Comparison of ENCODE assay signal across 22 cellular contexts in genomic region chrX:18937173-18937572, GRCh38. TPM values are rescaled to one million over a fixed set of nuclear protein-coding genes. Genes with fewer than 3 reads are reported as not detected.
A peak's percentile ranks its signal among the peaks of the same experiment; 100 is the strongest.
DNase-seq lines count a peak whose midpoint lies in the region; ATAC-seq, FAIRE-seq and TF ChIP-seq lines count a peak whose summit lies in the region.
"Had no signal": no experiment of that assay in that cellular context is flagged by ENCODE, and none has a peak within 500 bp of the region (broad histone marks: within the 10 kb centered on the region; RNA-seq: fewer than 3 reads in every experiment).

No MANE protein-coding gene starts in this region.

- H3K27ac Mint-ChIP-seq in GM23338 (peak overlapping the region; percentile 77), neural progenitor cell (peak overlapping the region; percentile 65)
- H3K27ac Mint-ChIP-seq: B cell; CD4-positive, CD25-positive, alpha-beta regulatory T cell; CD8-positive, alpha-beta T cell had no signal

- H2AFZ ChIP-seq in GM23338, result no peak overlapping the region
- no peak overlapping the region for H2AFZ ChIP-seq in neural progenitor cell (replicated peaks)

- no peak for TF ChIP-seq EP300 in A549 (IDR thresholded peaks at IDR 0.05)

- H3K4me2 ChIP-seq in A549, result no peak overlapping the region
- no peak overlapping the region for H3K4me2 ChIP-seq in GM23338
- no peak overlapping the region for H3K4me2 ChIP-seq in neural progenitor cell
- H3K4me2 ChIP-seq: BLaER1 had no signal

- no peaks in the 10 kb centered on the region for H3K9me2 ChIP-seq in GM23338 (ENCODE audit: insufficient read depth)

- no peak overlapping the region for H3K4me3 ChIP-seq in A549
- H3K4me3 ChIP-seq in GM23338, result no peak overlapping the region
- H3K4me3 ChIP-seq in neural progenitor cell, result no peak overlapping the region
- no peak overlapping the region for H3K4me3 ChIP-seq in MG63
- H3K4me3 ChIP-seq: BLaER1, GM12878 had no signal

- H4K20me1 ChIP-seq in GM23338 (replicated peaks; ENCODE audit: insufficient read depth) (no peaks in the 10 kb centered on the region), neural progenitor cell (ENCODE audit: low read depth) (no peaks in the 10 kb centered on the region)

- H3K9me3 ChIP-seq in A549, result no peaks in the 10 kb centered on the region
- no peaks in the 10 kb centered on the region for H3K9me3 ChIP-seq in neural progenitor cell (ENCODE audit: low read depth)
- H3K9me3 ChIP-seq in MG63, result no peaks in the 10 kb centered on the region
- H3K9me3 ChIP-seq: BLaER1, Caco-2 had no signal

- H3K27me3 Mint-ChIP-seq in GM23338 (ENCODE audit: insufficient read depth, low read depth, poor library complexity) (peaks cover 4% of the 10 kb centered on the region), neural progenitor cell (ENCODE audit: insufficient read depth, low read depth) (peaks cover 2% of the 10 kb centered on the region)
- H3K27me3 Mint-ChIP-seq: B cell; CD4-positive, CD25-positive, alpha-beta regulatory T cell had no signal

- WGBS in A549 (ENCODE audit: missing lambda C conversion rate), result 92% methylated on average over 4 of the region's 5 CpGs

- TF ChIP-seq RAD21 in A549 (conservative IDR thresholded peaks at IDR 0.05 in 1 of 2, IDR thresholded peaks at IDR 0.05 in 1 of 2), result no peak

- DNase-seq in A549 (ENCODE audit: low read depth in 1 of 2, low spot score in 1 of 2), result no peak
- no peak for DNase-seq in GM23338 (ENCODE audit: low spot score)
- no peak for DNase-seq in neural progenitor cell (ENCODE audit: low spot score)
- no peak for DNase-seq in DMS 273 treated with DMSO at 0.1 percent for 48 hours (lab: John Stamatoyannopoulos, UW)
- DNase-seq in UCSD-AML1 (lab: John Stamatoyannopoulos, UW; ENCODE audit: unreplicated experiment), result no peak
- DNase-seq in MG63, result no peak
- DNase-seq: Caco-2; CD4-positive, CD25-positive, alpha-beta regulatory T cell; CD8-positive, alpha-beta T cell; DMS79; EL; GDM1; GOT3; HCEC 1CT had no signal

- peak; percentile 89 for FAIRE-seq in A549 (lab: Jason Lieb, UNC)
- FAIRE-seq: GM12878, GM19239, H54 had no signal

- H3F3A ChIP-seq in GM23338 (replicated peaks; ENCODE audit: low read depth) (no peaks in the 10 kb centered on the region), neural progenitor cell (ENCODE audit: low read depth) (no peaks in the 10 kb centered on the region)

- H3K4me1 Mint-ChIP-seq in GM23338 (peaks cover 12% of the 10 kb centered on the region; the same call in 2 of the 3 replicates), neural progenitor cell (peaks cover 15% of the 10 kb centered on the region)
- H3K4me1 Mint-ChIP-seq: B cell; CD4-positive, CD25-positive, alpha-beta regulatory T cell had no signal

- H3K9me3 Mint-ChIP-seq in GM23338, result no peaks in the 10 kb centered on the region
- peaks cover 2% of the 10 kb centered on the region for H3K9me3 Mint-ChIP-seq in neural progenitor cell
- H3K9me3 Mint-ChIP-seq: CD4-positive, CD25-positive, alpha-beta regulatory T cell; CD8-positive, alpha-beta T cell had no signal

- H3K4me3 Mint-ChIP-seq in GM23338, result no peak overlapping the region
- H3K4me3 Mint-ChIP-seq in neural progenitor cell, result no peak overlapping the region
- H3K4me3 Mint-ChIP-seq: B cell; CD4-positive, CD25-positive, alpha-beta regulatory T cell; CD8-positive, alpha-beta T cell had no signal

- CTCF ChIA-PET in A549 (lab: Yijun Ruan, JAX), result interaction anchor here (0.5 to 3.1 kb wide), 5 partner anchors 10 to 527 kb away, joined by 3 to 13 read pairs (median 4); no protein-coding TSS in a partner anchor

- H3K27ac ChIP-seq in A549, result no peak overlapping the region
- H3K27ac ChIP-seq in GM23338 (ENCODE audit: low read depth), result no peak overlapping the region
- H3K27ac ChIP-seq in VCaP, result peak overlapping the region; percentile 85; the same call in 1 of the 2 replicates
- H3K27ac ChIP-seq in neural progenitor cell, result no peak overlapping the region
- H3K27ac ChIP-seq: BLaER1, C4-2B had no signal

- ATAC-seq in A549 (no peak), GM23338 (no peak), HG02981 (IDR thresholded peaks at IDR 0.05; ENCODE audit: unreplicated experiment) (no peak)
- ATAC-seq: CD8-positive, alpha-beta T cell; GM12878 had no signal

- H3K4me1 ChIP-seq in A549 (no peaks in the 10 kb centered on the region), GM23338 (ENCODE audit: insufficient read depth) (peaks cover 4% of the 10 kb centered on the region; the same call in 1 of the 2 replicates), neural progenitor cell (peaks cover 6% of the 10 kb centered on the region)
- H3K4me1 ChIP-seq: Caco-2 had no signal

- H3K9ac ChIP-seq in neural progenitor cell, result no peak overlapping the region
- H3K9ac ChIP-seq: BLaER1 had no signal

- TF ChIP-seq CTCF in A549 (IDR thresholded peaks at IDR 0.05) (no peak), GM23338 (conservative IDR thresholded peaks at IDR 0.05; ENCODE audit: low read depth in 2 of 2) (no peak), VCaP (conservative IDR thresholded peaks at IDR 0.05) (no peak), neural progenitor cell (IDR thresholded peaks at IDR 0.05) (no peak)

- H3K36me3 ChIP-seq in GM23338 (ENCODE audit: insufficient read depth), result no peaks in the 10 kb centered on the region
- no peaks in the 10 kb centered on the region for H3K36me3 ChIP-seq in neural progenitor cell
- H3K36me3 ChIP-seq in MG63, result peaks cover 12% of the 10 kb centered on the region

- H3K36me3 Mint-ChIP-seq in GM23338 (ENCODE audit: low read depth) (peaks cover 22% of the 10 kb centered on the region; the same call in 2 of the 3 replicates), neural progenitor cell (peaks cover 9% of the 10 kb centered on the region)

- POLR2A ChIA-PET in A549 (lab: Yijun Ruan, JAX), result no interaction called here

- no peak for TF ChIP-seq POLR2A in A549 (IDR thresholded peaks at IDR 0.05; ENCODE audit: low read length)

- H3K27me3 ChIP-seq in GM23338 (ENCODE audit: insufficient read depth) (no peaks in the 10 kb centered on the region), neural progenitor cell (no peaks in the 10 kb centered on the region), MG63 (no peaks in the 10 kb centered on the region)

- H3K79me2 ChIP-seq in GM23338 (replicated peaks; ENCODE audit: insufficient read depth) (no peaks in the 10 kb centered on the region), neural progenitor cell (ENCODE audit: low read depth) (no peaks in the 10 kb centered on the region)

TF ChIP-seq in A549, 52 proteins besides CTCF, POLR2A, EP300 and RAD21 (continues in another document):
- TF ChIP-seq BCL3 (IDR thresholded peaks at IDR 0.05) (no peak), ZNF302 (CRISPR knock-in tag; IDR thresholded peaks at IDR 0.05) (no peak), HDAC2 (IDR thresholded peaks at IDR 0.05) (no peak), FOXS1 (CRISPR knock-in tag; IDR thresholded peaks at IDR 0.05) (no peak), CEBPB (IDR thresholded peaks at IDR 0.05) (no peak), NFE2L2 (conservative IDR thresholded peaks at IDR 0.05; ENCODE audit: low read length) (no peak), MYC (IDR thresholded peaks at IDR 0.05; ENCODE audit: borderline replicate concordance, low read length) (no peak), MAFK (IDR thresholded peaks at IDR 0.05; ENCODE audit: partially characterized antibody) (no peak), KDM5A (IDR thresholded peaks at IDR 0.05) (no peak), RNF2 (IDR thresholded peaks at IDR 0.05; ENCODE audit: borderline replicate concordance, low read depth) (no peak), HOXA7 (CRISPR knock-in tag; IDR thresholded peaks at IDR 0.05) (no peak)

TF ChIP-seq in GM23338, 12 proteins besides CTCF, POLR2A, EP300 and RAD21 (continues in another document):
- TF ChIP-seq EZH2 (IDR thresholded peaks at IDR 0.05; ENCODE audit: low read depth, unreplicated experiment), result no peak
- no peak for TF ChIP-seq CREB1 (CRISPR knock-in tag; IDR thresholded peaks at IDR 0.05; ENCODE audit: low read depth)
- TF ChIP-seq, protein P1, sequence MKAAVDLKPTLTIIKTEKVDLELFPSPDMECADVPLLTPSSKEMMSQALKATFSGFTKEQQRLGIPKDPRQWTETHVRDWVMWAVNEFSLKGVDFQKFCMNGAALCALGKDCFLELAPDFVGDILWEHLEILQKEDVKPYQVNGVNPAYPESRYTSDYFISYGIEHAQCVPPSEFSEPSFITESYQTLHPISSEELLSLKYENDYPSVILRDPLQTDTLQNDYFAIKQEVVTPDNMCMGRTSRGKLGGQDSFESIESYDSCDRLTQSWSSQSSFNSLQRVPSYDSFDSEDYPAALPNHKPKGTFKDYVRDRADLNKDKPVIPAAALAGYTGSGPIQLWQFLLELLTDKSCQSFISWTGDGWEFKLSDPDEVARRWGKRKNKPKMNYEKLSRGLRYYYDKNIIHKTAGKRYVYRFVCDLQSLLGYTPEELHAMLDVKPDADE (IDR thresholded peaks at IDR 0.05), result no peak
- no peak for TF ChIP-seq EZH2phosphoT487 (IDR thresholded peaks at IDR 0.05; ENCODE audit: unreplicated experiment)
- no peak for TF ChIP-seq STAT1 (IDR thresholded peaks at IDR 0.05; ENCODE audit: unreplicated experiment)
- no peak for TF ChIP-seq ZNF114 (CRISPR knock-in tag; IDR thresholded peaks at IDR 0.05)
- no peak for TF ChIP-seq NANOG (IDR thresholded peaks at IDR 0.05; ENCODE audit: borderline replicate concordance)

RNA-seq across cellular contexts. Expression of gene PHKA2, which starts 46.7 kb away (rescaled TPM):
- polyA plus RNA-seq in A549 (2011; rRNA removed) (21.2 and 27.9 TPM in 2 replicates), A549 (2017; fragmentation: RNase III; extraction: RNeasy Plus Mini Kit Qiagen cat#74134 plus additional on column Dnase treatment) (14.0 to 16.3 TPM (median 16.1 TPM) in 3 replicates), GM23338 (2016; fragmentation: Nextera tagmentation; extraction: Ambion mirVana) (8.0 and 9.2 TPM in 2 replicates)
- 22.0 and 22.4 TPM in 2 replicates for polyA plus RNA-seq in A549 (2012; cell fraction: cytosol; rRNA removed)
- 99.3 and 118 TPM in 2 replicates for polyA plus RNA-seq in A549 (2012; cell fraction: nucleus; rRNA removed)
- polyA minus RNA-seq in A549 (2011; rRNA and poly(A)+ RNA removed), result 37.0 and 45.6 TPM in 2 replicates
- 23.7 and 23.9 TPM in 2 replicates for total RNA-seq in GM23338 (2014; rRNA removed; shearing (Covaris generic))
- total RNA-seq in neural progenitor cell (ENCODE audit: low replicate concordance), result 18.2 and 23.9 TPM in 2 replicates
- 13.3 and 29.0 TPM in 2 replicates for total RNA-seq in MG63 (2014; rRNA removed; shearing (Covaris generic); ENCODE audit: low replicate concordance)
